ENCODE assay signal across 31 cellular contexts in genomic region chr17:79784353-79785016, GRCh38. TPM values are rescaled to one million over a fixed set of nuclear protein-coding genes. Genes with fewer than 3 reads are reported as not detected.
"Had no signal": no experiment of that assay in that cellular context is flagged by ENCODE, and none has a peak within 500 bp of the region (broad histone marks: within the 10 kb centered on the region; RNA-seq: fewer than 3 reads in every experiment).

No MANE protein-coding gene starts in this region.

- H3K36me3 ChIP-seq: ascending aorta had no signal

- H3K9ac ChIP-seq: SK-N-SH had no signal

- H3K4me2 ChIP-seq: SK-N-SH had no signal

- H3K27ac ChIP-seq: ascending aorta, cardiac muscle cell, SJSA1 had no signal

- H3K36me3 Mint-ChIP-seq: activated naive CD8-positive, alpha-beta T cell treated with anti-CD3 and anti-CD28 coated beads for 36 hours had no signal

- DNase-seq: activated CD4-positive, alpha-beta T cell treated with anti-CD3 and anti-CD28 coated beads, Interleukin-2, amount 10 ng/mL, durations not matched to agents 24 days and 14 days; activated CD4-positive, alpha-beta T cell treated with anti-CD3 and anti-CD28 coated beads, Interleukin-2, amount 50 U/mL, for 4 hours; activated CD8-positive, alpha-beta T cell treated with anti-CD3 and anti-CD28 coated beads for 36 hours; activated effector memory CD4-positive, alpha-beta T cell treated with anti-CD3 and anti-CD28 coated beads, Interleukin-2, amount 50 U/mL, for 16 hours; activated naive CD4-positive, alpha-beta T cell; activated naive CD4-positive, alpha-beta T cell treated with anti-CD3 and anti-CD28 coated beads, Interleukin-2, amount 50 U/mL, for 16 hours; activated naive CD8-positive, alpha-beta T cell treated with anti-CD3 and anti-CD28 coated beads for 36 hours; activated T-cell treated with anti-CD3 and anti-CD28 coated beads, Interleukin-2, amount 50 U/mL, for 1 hour; activated T-cell treated with anti-CD3 and anti-CD28 coated beads, Interleukin-2, amount 50 U/mL, for 72 hours; amniotic stem cell; Karpas-422; NCI-H1105; NCI-H1417 treated with DMSO at 0.1 percent for 48 hours; NCI-H187 treated with DMSO at 0.1 percent for 48 hours; NCI-H2081; NCI-H2171 treated with DMSO at 0.1 percent for 48 hours; NCI-H226; NCI-H446 treated with DMSO at 0.1 percent for 48 hours; NCI-H524 treated with DMSO at 0.1 percent for 48 hours; SHP77 treated with DMSO at 0.1 percent for 48 hours; SK-N-SH had no signal

- H3K9me2 ChIP-seq: SK-N-SH had no signal

- H3K9me3 Mint-ChIP-seq: activated CD4-positive, alpha-beta T cell treated with anti-CD3 and anti-CD28 coated beads, Interleukin-2, amount 10 ng/mL, durations not matched to agents 24 days and 14 days; activated CD8-positive, alpha-beta T cell treated with anti-CD3 and anti-CD28 coated beads for 36 hours; activated naive CD8-positive, alpha-beta T cell treated with anti-CD3 and anti-CD28 coated beads for 36 hours; activated T-cell treated with anti-CD3 and anti-CD28 coated beads, Interleukin-2, amount 50 U/mL, for 72 hours; activated T-helper 17 cell treated with anti-CD3 and anti-CD28 coated beads, Interleukin-2, amount 50 U/mL, for 72 hours; T-helper 1 cell treated with Interleukin-12 subunit alpha and Interleukin-12 subunit beta and Interleukin-4 antibody, amounts not matched to agents 30 μg/mL and 1 μg/mL, for 36 hours; T-helper 2 cell treated with Interferon-gamma antibody and Interleukin-4, amounts not matched to agents 5 μg/mL and 100 μg/mL, for 36 hours had no signal

- FAIRE-seq: TTC549 had no signal

- H3K4me3 ChIP-seq: ascending aorta, cardiac muscle cell, SJSA1 had no signal

- H3K9me3 ChIP-seq: ascending aorta, SJSA1, SK-N-SH had no signal

- H3K4me1 Mint-ChIP-seq: activated T-helper 17 cell treated with anti-CD3 and anti-CD28 coated beads, Interleukin-2, amount 50 U/mL, for 72 hours had no signal

- H3K4me1 ChIP-seq: ascending aorta, SJSA1 had no signal

- H3K27ac Mint-ChIP-seq: activated CD4-positive, alpha-beta T cell treated with anti-CD3 and anti-CD28 coated beads, Interleukin-2, amount 10 ng/mL, durations not matched to agents 24 days and 14 days; activated CD8-positive, alpha-beta T cell treated with anti-CD3 and anti-CD28 coated beads for 36 hours; activated naive CD8-positive, alpha-beta T cell treated with anti-CD3 and anti-CD28 coated beads for 36 hours; activated T-cell treated with anti-CD3 and anti-CD28 coated beads, Interleukin-2, amount 50 U/mL, for 72 hours; activated T-helper 17 cell treated with anti-CD3 and anti-CD28 coated beads, Interleukin-2, amount 50 U/mL, for 72 hours; T-helper 1 cell treated with Interleukin-12 subunit alpha and Interleukin-12 subunit beta and Interleukin-4 antibody, amounts not matched to agents 30 μg/mL and 1 μg/mL, for 36 hours; T-helper 2 cell treated with Interferon-gamma antibody and Interleukin-4, amounts not matched to agents 5 μg/mL and 100 μg/mL, for 36 hours had no signal

- ATAC-seq: activated CD8-positive, alpha-beta T cell treated with anti-CD3 and anti-CD28 coated beads for 36 hours; activated T-cell treated with anti-CD3 and anti-CD28 coated beads, Interleukin-2, amount 50 U/mL, for 72 hours; activated T-helper 17 cell treated with anti-CD3 and anti-CD28 coated beads, Interleukin-2, amount 50 U/mL, for 72 hours; Panc1 had no signal

- H3K4me3 Mint-ChIP-seq: activated CD4-positive, alpha-beta T cell treated with anti-CD3 and anti-CD28 coated beads, Interleukin-2, amount 10 ng/mL, durations not matched to agents 24 days and 14 days; activated CD8-positive, alpha-beta T cell treated with anti-CD3 and anti-CD28 coated beads for 36 hours; activated naive CD8-positive, alpha-beta T cell treated with anti-CD3 and anti-CD28 coated beads for 36 hours; activated T-cell treated with anti-CD3 and anti-CD28 coated beads, Interleukin-2, amount 50 U/mL, for 72 hours; activated T-helper 17 cell treated with anti-CD3 and anti-CD28 coated beads, Interleukin-2, amount 50 U/mL, for 72 hours; T-helper 1 cell treated with Interleukin-12 subunit alpha and Interleukin-12 subunit beta and Interleukin-4 antibody, amounts not matched to agents 30 μg/mL and 1 μg/mL, for 36 hours; T-helper 2 cell treated with Interferon-gamma antibody and Interleukin-4, amounts not matched to agents 5 μg/mL and 100 μg/mL, for 36 hours had no signal

- H3K27me3 ChIP-seq: SJSA1 had no signal

RNA-seq across cellular contexts. Expression of gene ENPP7, which starts 53.7 kb away (rescaled TPM):
- total RNA-seq: activated CD4-positive, alpha-beta T cell treated with anti-CD3 and anti-CD28 coated beads, Interleukin-2, amount 10 ng/mL, durations not matched to agents 24 days and 14 days; activated naive CD8-positive, alpha-beta T cell treated with anti-CD3 and anti-CD28 coated beads for 36 hours; activated T-cell treated with anti-CD3 and anti-CD28 coated beads, Interleukin-2, amount 50 U/mL, for 72 hours; cardiac muscle cell; MCF 10A; RPMI7951; SJSA1 had no signal
- polyA plus RNA-seq: cardiac muscle cell, SK-N-SH had no signal
